18 cellular contexts compared by ENCODE assay signal in genomic region chr18:66280470-66280869, GRCh38.
"Had no signal": no experiment of that assay in that cellular context is flagged by ENCODE, and none has a peak within 500 bp of the region (broad histone marks: within the 10 kb centered on the region; RNA-seq: fewer than 3 reads in every experiment).

No MANE protein-coding gene starts in this region.

- H3K27ac ChIP-seq: coronary artery, esophagus muscularis mucosa, neutrophil, tibial nerve, vagina had no signal

- H3K4me1 ChIP-seq: esophagus muscularis mucosa, tibial nerve, vagina had no signal

- H3K9me3 ChIP-seq: neutrophil, tibial nerve, vagina had no signal

- H3K27me3 ChIP-seq: esophagus muscularis mucosa, neutrophil, tibial nerve, vagina had no signal

- H3K36me3 ChIP-seq: esophagus muscularis mucosa, neutrophil, tibial nerve, vagina had no signal

- DNase-seq: activated CD4-positive, alpha-beta T cell treated with anti-CD3 and anti-CD28 coated beads, Interleukin-2, amount 10 ng/mL, durations not matched to agents 7 days and 5 days; activated CD4-positive, CD25-positive, alpha-beta regulatory T cell; activated CD8-positive, alpha-beta memory T cell treated with anti-CD3 and anti-CD28 coated beads for 24 hours; activated gamma-delta T cell treated with Interleukin-2 at 50 U/mL for 16 hours; amniotic stem cell; central memory CD4-positive, alpha-beta T cell; effector CD4-positive, alpha-beta T cell; immature natural killer cell; left cardiac atrium; naive B cell; posterior cingulate gyrus; stimulated activated CD4-positive, alpha-beta T cell treated with anti-CD3 and anti-CD28 coated beads, Interleukin-4, amount 100 ng/mL, for 1 hour; stimulated activated naive CD4-positive, alpha-beta T cell had no signal

- H3K4me3 ChIP-seq: coronary artery, esophagus muscularis mucosa, tibial nerve, vagina had no signal
